Comparison of ENCODE assay signal across 26 cellular contexts in genomic region chr3:34377961-34378360, GRCh38.
DNase-seq lines count a peak whose midpoint lies in the region; ATAC-seq, FAIRE-seq and TF ChIP-seq lines count a peak whose summit lies in the region.
"Had no signal": no experiment of that assay in that cellular context is flagged by ENCODE, and none has a peak within 500 bp of the region (broad histone marks: within the 10 kb centered on the region; RNA-seq: fewer than 3 reads in every experiment).

No MANE protein-coding gene starts in this region.

- no peaks in the 10 kb centered on the region for H4K20me1 ChIP-seq in HepG2 (ENCODE audit: insufficient read depth, low read length)
- H4K20me1 ChIP-seq: BLaER1 had no signal

- H3K27ac ChIP-seq in right lobe of liver: no peak overlapping the region
- H3K27ac ChIP-seq in HepG2 (ENCODE audit: extremely low read length, insufficient read depth, low read length): no peak overlapping the region
- H3K27ac ChIP-seq in esophagus muscularis mucosa (replicated peaks in 1 of 4): no peak overlapping the region
- H3K27ac ChIP-seq in mucosa of rectum (ENCODE audit: low read depth in 2 of 2, low read length in 2 of 2): peak overlapping the region; percentile 13 to 28
- H3K27ac ChIP-seq in WERI-Rb-1: no peak overlapping the region
- H3K27ac ChIP-seq: BLaER1, PC-9, RWPE1 had no signal

- H3K4me2 ChIP-seq in HepG2 (ENCODE audit: low read depth, low read length): no peak overlapping the region
- H3K4me2 ChIP-seq: BLaER1, GM23338, PC-9 had no signal

- H3K4me1 ChIP-seq in right lobe of liver (no peaks in the 10 kb centered on the region), HepG2 (ENCODE audit: insufficient read depth, low read length) (no peaks in the 10 kb centered on the region), esophagus muscularis mucosa (no peaks in the 10 kb centered on the region), mucosa of rectum (ENCODE audit: control insufficient read depth in 2 of 2, insufficient read depth in 2 of 2, low read length in 2 of 2) (peaks cover 0 to 12% of the 10 kb centered on the region in 2 donors)
- H3K4me1 ChIP-seq: BLaER1, HAP-1 had no signal

- POLR2A ChIA-PET in HepG2 (lab: Yijun Ruan, JAX): no interaction called here

- TF ChIP-seq RAD21 in HepG2 (CRISPR knock-in tag; IDR thresholded peaks at IDR 0.05): no peak

- ATAC-seq in right lobe of liver (peak; percentile 29 to 70 (median 46)), HepG2 (no peak)
- ATAC-seq: GM23338 had no signal

- in situ Hi-C loops in HepG2 (cut with HindIII; ENCODE audit: extremely low pct_ligation_motif_present, low pct_unique_long_range_greater_than_20kb): no loop called here

- no peaks in the 10 kb centered on the region for H3K79me2 ChIP-seq in HepG2 (ENCODE audit: insufficient read depth, low read length)

- WGBS in right lobe of liver (ENCODE audit: insufficient coverage, low coverage, low lambda C conversion rate, missing lambda C conversion rate): 57% methylated on average over 6 of the region's 6 CpGs
- WGBS in HepG2 (ENCODE audit: low lambda C conversion rate): 5% methylated on average over 4 of the region's 6 CpGs
- WGBS in esophagus muscularis mucosa: 94% methylated on average over 6 of the region's 6 CpGs

- no peak for TF ChIP-seq CTCF in right lobe of liver (IDR thresholded peaks at IDR 0.05)
- TF ChIP-seq CTCF in HepG2 (CRISPR knock-in tag; IDR thresholded peaks at IDR 0.05): no peak
- no peak for TF ChIP-seq CTCF in esophagus muscularis mucosa (IDR thresholded peaks at IDR 0.05)
- no peak for TF ChIP-seq CTCF in WERI-Rb-1 (IDR thresholded peaks at IDR 0.05; ENCODE audit: low read depth, low read length)

- BruUV-seq in HepG2 (replicated peaks; lab: Mats Ljungman, UMichigan): no TSS peak

- H3K27me3 ChIP-seq in right lobe of liver (no peaks in the 10 kb centered on the region), HepG2 (ENCODE audit: control insufficient read depth in 1 of 2, insufficient read depth in 2 of 2, low read length in 2 of 2) (no peaks in the 10 kb centered on the region), esophagus muscularis mucosa (no peaks in the 10 kb centered on the region), mucosa of rectum (ENCODE audit: control insufficient read depth in 2 of 2, insufficient read depth in 2 of 2, low read length in 2 of 2) (no peaks in the 10 kb centered on the region), WERI-Rb-1 (ENCODE audit: insufficient read depth, low read depth, severe bottlenecking) (no peaks in the 10 kb centered on the region)
- H3K27me3 ChIP-seq: BLaER1 had no signal

- H3K9me3 ChIP-seq in right lobe of liver (no peaks in the 10 kb centered on the region), HepG2 (ENCODE audit: low read length) (no peaks in the 10 kb centered on the region), esophagus muscularis mucosa (no peaks in the 10 kb centered on the region), mucosa of rectum (ENCODE audit: control insufficient read depth in 2 of 2, low read length in 2 of 2) (no peaks in the 10 kb centered on the region), WERI-Rb-1 (ENCODE audit: severe bottlenecking) (no peaks in the 10 kb centered on the region)
- H3K9me3 ChIP-seq: BLaER1, HAP-1 had no signal

- no peak overlapping the region for H2AFZ ChIP-seq in HepG2 (ENCODE audit: low read length)
- H2AFZ ChIP-seq: GM23338, PC-9 had no signal

- H3K4me3 ChIP-seq in right lobe of liver: no peak overlapping the region
- no peak overlapping the region for H3K4me3 ChIP-seq in HepG2 (replicated peaks in 1 of 3; ENCODE audit: insufficient read depth in 1 of 3, low read depth in 2 of 3, low read length in 3 of 3)
- H3K4me3 ChIP-seq in esophagus muscularis mucosa: no peak overlapping the region
- no peak overlapping the region for H3K4me3 ChIP-seq in mucosa of rectum (ENCODE audit: low read length in 2 of 2)
- no peak overlapping the region for H3K4me3 ChIP-seq in WERI-Rb-1 (ENCODE audit: low read depth, low read length)
- H3K4me3 ChIP-seq: BLaER1, GM23338, HAP-1, PC-9 had no signal

- FAIRE-seq in HepG2 (lab: Jason Lieb, UNC): no peak
- FAIRE-seq: D721Med had no signal

- intact Hi-C loops in right lobe of liver (cut with DNase I): no loop called here
- intact Hi-C loops in HepG2 (cut with micrococcal nuclease; ENCODE audit: unreplicated experiment): no loop called here
- intact Hi-C loops in esophagus muscularis mucosa (cut with DNase I): no loop called here

- TF ChIP-seq POLR2A in right lobe of liver (IDR thresholded peaks at IDR 0.05) (no peak), HepG2 (IDR thresholded peaks at IDR 0.05; ENCODE audit: insufficient read depth in 1 of 2, low read depth in 2 of 2, low read length in 2 of 2) (no peak), esophagus muscularis mucosa (IDR thresholded peaks at IDR 0.05; ENCODE audit: low read depth) (no peak)

- TF ChIP-seq EP300 in HepG2 (IDR thresholded peaks at IDR 0.05; ENCODE audit: low read depth in 2 of 2, low read length in 2 of 2) (no peak), HepG2 (CRISPR knock-in tag; IDR thresholded peaks at IDR 0.05; ENCODE audit: borderline replicate concordance) (no peak), esophagus muscularis mucosa (IDR thresholded peaks at IDR 0.05) (no peak)

- DNase-seq in right lobe of liver (peak in 2 of 3 donors; percentile 48 to 49), HepG2 (ENCODE audit: low spot score) (no peak), esophagus muscularis mucosa (ENCODE audit: extremely low spot score) (peak; percentile 50), activated T-cell treated with anti-CD3 and anti-CD28 coated beads for 4 hours (no peak), WERI-Rb-1 (no peak), midbrain (lab: John Stamatoyannopoulos, UW) (no peak)
- no peak for DNase-seq in activated CD4-positive, alpha-beta T cell treated with anti-CD3 and anti-CD28 coated beads, Interleukin-2, amount 50 U/mL, for 48 hours
- DNase-seq: 8988T; CD4-positive, alpha-beta T cell; HFFc6; IMR-90; KG1; MM.1S; NCI-H2029 treated with DMSO at 0.1 percent for 48 hours; NCI-H446 treated with DMSO at 0.1 percent for 48 hours; NCI-H526; NCI-H82; NK-92 treated with Interleukin-12 subunit alpha and Interleukin-12 subunit beta, amount 100 ng/mL, for 24 hours; PC-9; SHP77 treated with DMSO at 0.1 percent for 48 hours had no signal

- CTCF ChIA-PET in HepG2 (lab: Yijun Ruan, JAX; ENCODE audit: low intra/inter-chr PET ratio, low total read pairs): no interaction called here

- H3K36me3 ChIP-seq in right lobe of liver (no peaks in the 10 kb centered on the region), HepG2 (replicated peaks in 1 of 2; ENCODE audit: control insufficient read depth in 1 of 2, insufficient read depth in 2 of 2, low read length in 2 of 2) (no peaks in the 10 kb centered on the region), esophagus muscularis mucosa (no peaks in the 10 kb centered on the region), mucosa of rectum (ENCODE audit: control insufficient read depth in 2 of 2, insufficient read depth in 2 of 2, low read length in 2 of 2) (no peaks in the 10 kb centered on the region), WERI-Rb-1 (no peaks in the 10 kb centered on the region)
- H3K36me3 ChIP-seq: BLaER1, HAP-1 had no signal

- H3K9ac ChIP-seq in HepG2 (ENCODE audit: insufficient read depth, low read depth, low read length): no peak overlapping the region
- H3K9ac ChIP-seq in mucosa of rectum (ENCODE audit: low read depth in 1 of 2, low read length in 2 of 2): no peak overlapping the region
- H3K9ac ChIP-seq: BLaER1 had no signal

TF ChIP-seq in HepG2, 621 proteins besides CTCF, POLR2A, EP300 and RAD21 (continues in another document):
- TF ChIP-seq ZFX (CRISPR knock-in tag; IDR thresholded peaks at IDR 0.05; ENCODE audit: low read depth) (no peak), PCBP2 (optimal IDR thresholded peaks at IDR 0.05; ENCODE audit: low read depth, low read length, poor library complexity, severe bottlenecking) (no peak), ZSCAN5A (CRISPR knock-in tag; IDR thresholded peaks at IDR 0.05; ENCODE audit: borderline replicate concordance) (no peak), ARNT (IDR thresholded peaks at IDR 0.05) (no peak), MIXL1 (CRISPR knock-in tag; IDR thresholded peaks at IDR 0.05) (no peak), HNF4G (IDR thresholded peaks at IDR 0.05; ENCODE audit: borderline replicate concordance, low read depth, low read length) (no peak), HNF4G (CRISPR knock-in tag; IDR thresholded peaks at IDR 0.05; ENCODE audit: borderline replicate concordance, low read depth) (no peak), GPBP1L1 (CRISPR knock-in tag; IDR thresholded peaks at IDR 0.05) (no peak), ZNF230 (CRISPR knock-in tag; IDR thresholded peaks at IDR 0.05) (no peak), ISX (CRISPR knock-in tag; conservative IDR thresholded peaks at IDR 0.05) (no peak), ISL2 (CRISPR knock-in tag; IDR thresholded peaks at IDR 0.05) (no peak), DNMT1 (CRISPR knock-in tag; IDR thresholded peaks at IDR 0.05) (no peak), ZNF256 (CRISPR knock-in tag; conservative IDR thresholded peaks at IDR 0.05) (no peak)

Comparison
In these comparisons a context has a peak if more than half of its experiments do, and no peak if none do; other contexts are left out.
1. DNase-seq: peak in right lobe of liver (2 of 3) and esophagus muscularis mucosa (single experiment); none in HepG2 (single experiment), activated T-cell treated with anti-CD3 and anti-CD28 coated beads for 4 hours (single experiment), activated CD4-positive, alpha-beta T cell treated with anti-CD3 and anti-CD28 coated beads, Interleukin-2, amount 50 U/mL, for 48 hours (0 of 2), WERI-Rb-1 (single experiment) and midbrain (single experiment).
2. H3K27ac ChIP-seq: peak in mucosa of rectum (2 of 2); none in right lobe of liver (0 of 3), HepG2 (single experiment), esophagus muscularis mucosa (0 of 4) and WERI-Rb-1 (single experiment).